Comparison of ENCODE assay signal across 15 cellular contexts in the genomic region with DNA sequence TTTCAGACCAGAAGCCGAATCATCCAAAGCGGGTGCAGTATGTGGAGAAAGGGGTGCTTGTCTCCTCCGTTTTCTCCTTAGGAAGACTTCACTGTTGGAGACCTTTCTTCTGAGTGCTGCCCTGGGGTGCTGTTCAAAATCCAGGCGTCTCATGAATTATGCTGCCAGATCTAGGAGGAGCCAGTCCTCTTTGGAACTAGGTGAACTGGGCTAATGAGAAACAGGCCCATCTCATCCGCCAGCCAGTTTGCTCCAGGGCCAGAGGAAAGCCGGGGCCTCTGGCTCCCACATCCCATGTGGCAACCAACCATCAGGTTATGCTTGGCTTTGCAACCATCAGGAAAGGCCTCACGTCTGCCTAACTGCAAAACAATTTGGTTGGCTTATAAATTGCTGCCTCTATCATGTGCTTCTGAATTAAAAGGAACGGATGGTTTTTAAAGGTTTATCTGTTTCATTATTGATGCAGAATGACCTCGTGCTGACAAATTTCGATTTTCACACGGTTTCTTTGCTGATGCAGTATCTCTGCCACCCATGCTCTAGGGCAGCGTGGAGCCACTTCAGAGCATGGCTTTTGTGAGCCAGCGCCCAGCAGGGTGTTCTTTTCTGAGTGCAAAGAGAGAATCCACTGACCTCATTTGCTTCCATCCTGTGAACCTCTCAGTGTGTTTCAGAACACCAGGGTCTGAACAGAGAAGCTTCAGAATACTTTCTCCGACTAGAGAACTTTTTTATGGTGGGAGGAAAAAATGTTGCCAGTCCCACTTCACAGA.
DNase-seq lines count a peak whose midpoint lies in the region; ATAC-seq and TF ChIP-seq lines count a peak whose summit lies in the region.
"Had no signal": no experiment of that assay in that cellular context is flagged by ENCODE, and none has a peak within 500 bp of the region (broad histone marks: within the 10 kb centered on the region; RNA-seq: fewer than 3 reads in every experiment).

No MANE protein-coding gene starts in this region.

- H3K27ac ChIP-seq in right atrium auricular region = no peak overlapping the region
- peak overlapping the region; percentile 88 for H3K27ac ChIP-seq in ectodermal cell (ENCODE audit: insufficient read depth, low read depth, low read length, poor library complexity, severe bottlenecking)
- peak overlapping the region; percentile 97 for H3K27ac ChIP-seq in mesodermal cell (ENCODE audit: low read depth, low read length, severe bottlenecking)
- H3K27ac ChIP-seq: skin epidermis had no signal

- DNase-seq in left ventricle myocardium superior = peak; percentile 50
- DNase-seq in right atrium auricular region (ENCODE audit: low spot score) = no peak
- no peak for DNase-seq in head of caudate nucleus
- no peak for DNase-seq in stimulated activated CD4-positive, alpha-beta T cell treated with anti-CD3 and anti-CD28 coated beads, Interleukin-1b, Interleukin-23, amount 100 ng/mL, for 48 hours
- DNase-seq in HUDEP-2 (lab: John Stamatoyannopoulos, UW; ENCODE audit: unreplicated experiment in 76 of 76) = no peak
- no peak for DNase-seq in NCI-H1417 treated with DMSO at 0.1 percent for 48 hours (lab: John Stamatoyannopoulos, UW)
- DNase-seq: activated CD4-positive, alpha-beta T cell treated with anti-CD3 and anti-CD28 coated beads for 4 hours; NCI-H2171 treated with DMSO at 0.1 percent for 48 hours; SIG-M5; upper lobe of left lung had no signal

- H3K36me3 ChIP-seq in right atrium auricular region (no peaks in the 10 kb centered on the region), ectodermal cell (ENCODE audit: control insufficient read depth, insufficient read depth, low read length) (no peaks in the 10 kb centered on the region), mesodermal cell (ENCODE audit: control insufficient read depth, insufficient read depth, low read length) (no peaks in the 10 kb centered on the region)
- H3K36me3 ChIP-seq: upper lobe of left lung had no signal

- no peak overlapping the region for H3K4me3 ChIP-seq in right atrium auricular region
- H3K4me3 ChIP-seq in ectodermal cell (ENCODE audit: insufficient read depth, low read depth, low read length) = no peak overlapping the region
- H3K4me3 ChIP-seq in mesodermal cell (ENCODE audit: extremely low read depth, insufficient read depth, low read length, poor library complexity, severe bottlenecking) = no peak overlapping the region
- H3K4me3 ChIP-seq: skin epidermis, upper lobe of left lung had no signal

- H3K4me1 ChIP-seq in right atrium auricular region = no peaks in the 10 kb centered on the region
- H3K4me1 ChIP-seq in ectodermal cell (ENCODE audit: control insufficient read depth, insufficient read depth, low read length) = peaks cover 26% of the 10 kb centered on the region
- peaks cover 15% of the 10 kb centered on the region for H3K4me1 ChIP-seq in mesodermal cell (ENCODE audit: control insufficient read depth, insufficient read depth, low read length, poor library complexity, severe bottlenecking)

- H3K27me3 ChIP-seq in right atrium auricular region (no peaks in the 10 kb centered on the region), ectodermal cell (ENCODE audit: control insufficient read depth, insufficient read depth, low read length, poor library complexity, severe bottlenecking) (no peaks in the 10 kb centered on the region)
- H3K27me3 ChIP-seq: upper lobe of left lung had no signal

- ATAC-seq in left ventricle myocardium superior = no peak
- ATAC-seq: HCT116; stimulated activated memory B cell treated with anti-CD40 and anti-IgM and Interleukin-4, amounts not matched to agents 10 μg/mL and 1 μg/mL and 100 μg/mL, for 72 hours had no signal

- intact Hi-C loops in left ventricle myocardium superior (cut with micrococcal nuclease) = no loop called here
- intact Hi-C loops in head of caudate nucleus (cut with DNase I) = no loop called here

- WGBS in ectodermal cell, 2 experiments = 42 to 43% methylated on average over 13 to 14 of the region's 14 CpGs
- 49 to 52% methylated on average over 12 of the region's 14 CpGs for whole genome bisulfite sequencing in mesodermal cell (ENCODE audit: insufficient coverage in 2 of 2), 2 experiments

- H3K9me3 ChIP-seq in right atrium auricular region (no peaks in the 10 kb centered on the region), ectodermal cell (ENCODE audit: control insufficient read depth, low read length) (no peaks in the 10 kb centered on the region), mesodermal cell (ENCODE audit: control insufficient read depth, low read length) (no peaks in the 10 kb centered on the region)
- H3K9me3 ChIP-seq: upper lobe of left lung had no signal

- TF ChIP-seq CTCF in right atrium auricular region (IDR thresholded peaks at IDR 0.05) = no peak

Comparison
In these comparisons a context has a peak if more than half of its experiments do, and no peak if none do; other contexts are left out.
1. H3K27ac ChIP-seq: peak in ectodermal cell (single experiment) and mesodermal cell (single experiment); none in right atrium auricular region (0 of 2).